ENCODE assay signal across 28 cellular contexts in the genomic region with DNA sequence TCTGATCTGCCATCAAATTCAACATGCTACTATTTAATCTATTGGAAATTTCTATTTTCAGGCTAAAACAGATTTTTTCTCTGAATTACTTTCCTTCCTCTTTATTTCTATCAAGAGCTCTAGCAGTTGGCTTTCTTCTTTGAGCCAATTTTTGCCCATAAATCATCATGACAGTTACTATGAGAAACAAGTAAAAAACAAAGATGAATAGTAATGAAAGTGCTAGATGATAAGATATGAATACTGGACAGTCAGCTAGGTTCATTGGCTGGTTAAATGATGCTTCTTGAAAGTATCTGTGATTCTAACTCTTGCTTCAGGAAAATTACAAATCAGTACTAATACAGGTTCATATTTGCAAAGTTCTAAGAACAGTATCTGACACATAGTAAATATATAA. TPM values are rescaled to one million over a fixed set of nuclear protein-coding genes. Genes with fewer than 3 reads are reported as not detected.
"Had no signal": no experiment of that assay in that cellular context is flagged by ENCODE, and none has a peak within 500 bp of the region (broad histone marks: within the 10 kb centered on the region; RNA-seq: fewer than 3 reads in every experiment).

No MANE protein-coding gene starts in this region.

- DNase-seq: activated CD4-positive, alpha-beta T cell treated with anti-CD3 and anti-CD28 coated beads, Interleukin-2, amount 50 U/mL, for 1 hour; activated CD4-positive, CD25-positive, alpha-beta regulatory T cell treated with anti-CD3 and anti-CD28 coated beads, Interleukin-2, amount 50 U/mL, for 72 hours; activated CD8-positive, alpha-beta memory T cell treated with anti-CD3 and anti-CD28 coated beads, Interleukin-2, amount 50 U/mL, for 4 hours; activated naive CD4-positive, alpha-beta T cell; activated T-cell treated with anti-CD3 and anti-CD28 coated beads, Interleukin-2, amount 50 U/mL, for 24 hours; adrenal gland; colonic mucosa; foreskin fibroblast; heart right ventricle; kidney; left lung; pancreas; psoas muscle; right lobe of liver; stimulated activated CD4-positive, alpha-beta T cell treated with anti-CD3 and anti-CD28 coated beads, Interleukin-1b, Interleukin-23, amount 100 ng/mL, for 48 hours; substantia nigra; T-cell; thyroid gland; WERI-Rb-1 had no signal

- ATAC-seq: activated T-helper 17 cell treated with anti-CD3 and anti-CD28 coated beads, Interleukin-2, amount 50 U/mL, for 72 hours; heart right ventricle; left lung; natural killer cell treated with Interleukin-12 subunit alpha and Interleukin-12 subunit beta and Interleukin-15 and Interleukin-18, amount 100 ng/mL, for 72 hours; pancreas; psoas muscle; right lobe of liver; T-cell had no signal

- H3K4me3 Mint-ChIP-seq: activated naive CD8-positive, alpha-beta T cell; activated T-cell treated with anti-CD3 and anti-CD28 coated beads, Interleukin-2, amount 50 U/mL, for 24 hours; activated T-helper 17 cell treated with anti-CD3 and anti-CD28 coated beads, Interleukin-2, amount 50 U/mL, for 72 hours; natural killer cell treated with Interleukin-12 subunit alpha and Interleukin-12 subunit beta and Interleukin-15 and Interleukin-18, amount 100 ng/mL, for 72 hours; stimulated activated naive CD8-positive, alpha-beta T cell treated with anti-CD3 and anti-CD28 coated beads, Interleukin-15, Interleukin-2, amounts not matched to agents 100 ng/mL and 50 ng/mL, for 24 hours; T-cell; T-helper 2 cell treated with Interferon-gamma antibody and Interleukin-4, amounts not matched to agents 5 μg/mL and 100 μg/mL, for 36 hours had no signal

- H3K4me1 ChIP-seq: adrenal gland, breast epithelium, colonic mucosa, heart right ventricle, left lung, psoas muscle, thyroid gland had no signal

- H3K36me3 Mint-ChIP-seq: natural killer cell treated with Interleukin-12 subunit alpha and Interleukin-12 subunit beta and Interleukin-15 and Interleukin-18, amount 100 ng/mL, for 72 hours; T-cell had no signal

- H3K4me1 Mint-ChIP-seq: activated T-helper 17 cell treated with anti-CD3 and anti-CD28 coated beads, Interleukin-2, amount 50 U/mL, for 72 hours; T-cell had no signal

- H3K4me3 ChIP-seq: adrenal gland, breast epithelium, colonic mucosa, esophagus muscularis mucosa, heart right ventricle, left lung, lung, pancreas, psoas muscle, right lobe of liver, skin epidermis, thyroid gland had no signal

- H3K27ac Mint-ChIP-seq: activated naive CD8-positive, alpha-beta T cell; activated T-cell treated with anti-CD3 and anti-CD28 coated beads, Interleukin-2, amount 50 U/mL, for 24 hours; activated T-helper 17 cell treated with anti-CD3 and anti-CD28 coated beads, Interleukin-2, amount 50 U/mL, for 72 hours; natural killer cell treated with Interleukin-12 subunit alpha and Interleukin-12 subunit beta and Interleukin-15 and Interleukin-18, amount 100 ng/mL, for 72 hours; stimulated activated naive CD8-positive, alpha-beta T cell treated with anti-CD3 and anti-CD28 coated beads, Interleukin-15, Interleukin-2, amounts not matched to agents 100 ng/mL and 50 ng/mL, for 24 hours; T-cell; T-helper 2 cell treated with Interferon-gamma antibody and Interleukin-4, amounts not matched to agents 5 μg/mL and 100 μg/mL, for 36 hours had no signal

- H3K9me3 ChIP-seq: adrenal gland, breast epithelium, colonic mucosa, esophagus muscularis mucosa, left lung, pancreas, psoas muscle, right lobe of liver, thyroid gland had no signal

- H3K27me3 Mint-ChIP-seq: natural killer cell treated with Interleukin-12 subunit alpha and Interleukin-12 subunit beta and Interleukin-15 and Interleukin-18, amount 100 ng/mL, for 72 hours; stimulated activated naive CD8-positive, alpha-beta T cell treated with anti-CD3 and anti-CD28 coated beads, Interleukin-15, Interleukin-2, amounts not matched to agents 100 ng/mL and 50 ng/mL, for 24 hours had no signal

- H3K27me3 ChIP-seq: adrenal gland, breast epithelium, colonic mucosa, esophagus muscularis mucosa, heart right ventricle, left lung, pancreas, right lobe of liver, thyroid gland had no signal

- H3K36me3 ChIP-seq: adrenal gland, breast epithelium, colonic mucosa, esophagus muscularis mucosa, heart right ventricle, left lung, pancreas, right lobe of liver, thyroid gland, WERI-Rb-1 had no signal

- FAIRE-seq: kidney, pancreas had no signal

- H3K27ac ChIP-seq: adrenal gland, breast epithelium, colonic mucosa, esophagus muscularis mucosa, heart right ventricle, left lung, pancreas, psoas muscle, right lobe of liver, skin epidermis, thyroid gland, WERI-Rb-1 had no signal

- H3K9me3 Mint-ChIP-seq: activated T-cell treated with anti-CD3 and anti-CD28 coated beads, Interleukin-2, amount 50 U/mL, for 24 hours; activated T-helper 17 cell treated with anti-CD3 and anti-CD28 coated beads, Interleukin-2, amount 50 U/mL, for 72 hours; natural killer cell treated with Interleukin-12 subunit alpha and Interleukin-12 subunit beta and Interleukin-15 and Interleukin-18, amount 100 ng/mL, for 72 hours; stimulated activated naive CD8-positive, alpha-beta T cell treated with anti-CD3 and anti-CD28 coated beads, Interleukin-15, Interleukin-2, amounts not matched to agents 100 ng/mL and 50 ng/mL, for 24 hours; T-helper 2 cell treated with Interferon-gamma antibody and Interleukin-4, amounts not matched to agents 5 μg/mL and 100 μg/mL, for 36 hours had no signal

RNA-seq across cellular contexts. Expression of gene NANOGP8, which starts 38.6 kb away (rescaled TPM):
- total RNA-seq: activated T-helper 17 cell treated with anti-CD3 and anti-CD28 coated beads, Interleukin-2, amount 50 U/mL, for 72 hours; colonic mucosa; natural killer cell treated with Interleukin-12 subunit alpha and Interleukin-12 subunit beta and Interleukin-15 and Interleukin-18, amount 100 ng/mL, for 72 hours had no signal
